1 cellular context compared by ENCODE assay signal in genomic region chr20:49560646-49561045, GRCh38.
TF ChIP-seq lines count a peak whose summit lies in the region.

No MANE protein-coding gene starts in this region.

TF ChIP-seq in HEK293, 187 proteins besides CTCF, POLR2A, EP300 and RAD21 (continued from another document):
- TF ChIP-seq ZNF624 (tag by site-specific recombination; IDR thresholded peaks at IDR 0.05) = no peak
- TF ChIP-seq ZNF626 (tag by site-specific recombination; IDR thresholded peaks at IDR 0.05) = no peak
TF ChIP-seq in HEK293: peak in this region for 1.
